ENCODE assay signal across 19 cellular contexts in the genomic region with DNA sequence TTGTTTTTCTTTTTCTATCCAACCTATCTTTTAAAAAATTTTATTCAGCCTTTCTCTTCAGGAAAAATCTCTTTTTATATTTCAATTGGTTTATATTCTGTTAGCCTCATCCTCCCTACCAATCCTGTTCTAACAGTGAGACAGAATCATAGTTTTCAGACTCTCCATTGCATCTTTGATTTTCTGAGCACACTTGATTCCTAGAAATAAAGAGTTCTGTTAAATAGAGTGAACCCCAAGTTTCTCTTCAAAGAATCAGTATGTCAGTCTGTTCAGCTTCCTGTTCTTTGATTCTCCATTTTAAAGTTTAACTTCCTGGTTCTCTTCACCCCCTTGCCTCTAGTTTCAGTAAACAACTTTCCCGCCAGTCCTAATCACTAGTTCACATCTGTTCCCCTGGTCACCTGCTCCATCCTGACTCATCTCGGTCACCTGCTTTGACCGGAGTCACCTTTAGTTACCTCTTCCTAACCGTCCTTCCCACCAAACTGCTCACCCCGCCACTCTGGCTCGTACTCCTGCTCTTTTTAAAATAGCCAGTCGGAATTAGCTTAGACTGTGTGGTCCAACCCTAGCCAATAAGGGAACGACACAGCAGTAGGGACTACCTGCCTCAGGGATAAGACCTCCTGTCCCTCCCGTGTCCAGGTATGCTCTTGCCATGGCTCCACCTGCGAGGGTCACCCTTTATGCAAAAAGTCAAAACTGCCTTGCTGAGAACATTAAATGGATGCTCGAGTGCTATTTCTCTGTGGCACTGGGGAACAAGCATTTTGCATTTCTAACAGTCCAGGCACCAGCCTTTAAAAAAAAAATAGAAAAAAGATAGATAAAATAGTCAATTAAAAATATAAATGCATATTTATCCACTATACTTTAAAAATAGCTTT. TPM values are rescaled to one million over a fixed set of nuclear protein-coding genes. Genes with fewer than 3 reads are reported as not detected.
DNase-seq lines count a peak whose midpoint lies in the region; ATAC-seq lines count a peak whose summit lies in the region.
"Had no signal": no experiment of that assay in that cellular context is flagged by ENCODE, and none has a peak within 500 bp of the region (broad histone marks: within the 10 kb centered on the region; RNA-seq: fewer than 3 reads in every experiment).

No MANE protein-coding gene starts in this region.

- POLR2A ChIA-PET in T-cell (lab: Charles Lee): no interaction called here

- intact Hi-C loops in activated naive CD4-positive, alpha-beta T cell treated with anti-CD3 and anti-CD28 coated beads for 36 hours (cut with micrococcal nuclease): no loop called here
- intact Hi-C loops in Right ventricle myocardium inferior (cut with DNase I) (no loop called here), right cardiac atrium (cut with DNase I) (no loop called here)

- H3K36me3 Mint-ChIP-seq in activated naive CD4-positive, alpha-beta T cell treated with anti-CD3 and anti-CD28 coated beads for 36 hours (ENCODE audit: low read depth): peaks cover 39% of the 10 kb centered on the region
- peaks cover 36% of the 10 kb centered on the region for H3K36me3 Mint-ChIP-seq in T-cell
- H3K36me3 Mint-ChIP-seq in central memory CD8-positive, alpha-beta T cell (ENCODE audit: insufficient read depth): peaks cover 17% of the 10 kb centered on the region

- H3K4me3 ChIP-seq in right cardiac atrium (ENCODE audit: low read length): no peak overlapping the region
- H3K4me3 ChIP-seq: cardiac muscle cell, esophagus squamous epithelium, left lung, transverse colon had no signal

- WGBS in right cardiac atrium: 97% methylated on average over 11 of the region's 11 CpGs

- H3K4me1 ChIP-seq in right cardiac atrium (ENCODE audit: control insufficient read depth, insufficient read depth, low read length): no peaks in the 10 kb centered on the region
- H3K4me1 ChIP-seq: esophagus squamous epithelium, left lung, transverse colon had no signal

- peaks cover 25% of the 10 kb centered on the region for H3K4me1 Mint-ChIP-seq in activated naive CD4-positive, alpha-beta T cell treated with anti-CD3 and anti-CD28 coated beads for 36 hours (ENCODE audit: low read depth)
- H3K4me1 Mint-ChIP-seq in T-cell: peaks cover 13 to 35% (median 23%) of the 10 kb centered on the region in 3 donors
- H3K4me1 Mint-ChIP-seq in central memory CD8-positive, alpha-beta T cell: peaks cover 8% of the 10 kb centered on the region
- peaks cover 26% of the 10 kb centered on the region for H3K4me1 Mint-ChIP-seq in stimulated activated naive CD8-positive, alpha-beta T cell treated with anti-CD3 and anti-CD28 coated beads, Interleukin-15, amount 100 ng/mL, for 72 hours

- H3K27me3 ChIP-seq in right cardiac atrium (ENCODE audit: control insufficient read depth, insufficient read depth): no peaks in the 10 kb centered on the region
- H3K27me3 ChIP-seq: cardiac muscle cell, esophagus squamous epithelium, left lung, transverse colon had no signal

- H3K9me3 ChIP-seq in right cardiac atrium (ENCODE audit: control insufficient read depth, low read length): no peaks in the 10 kb centered on the region
- H3K9me3 ChIP-seq: esophagus squamous epithelium, left lung, transverse colon had no signal

- CTCF ChIA-PET in activated naive CD4-positive, alpha-beta T cell treated with anti-CD3 and anti-CD28 coated beads for 36 hours (lab: Charles Lee): no interaction called here
- CTCF ChIA-PET in T-cell (lab: Charles Lee): no interaction called here

- peaks cover 10% of the 10 kb centered on the region for H3K9me3 Mint-ChIP-seq in activated naive CD4-positive, alpha-beta T cell treated with anti-CD3 and anti-CD28 coated beads for 36 hours
- H3K9me3 Mint-ChIP-seq in T-cell: peaks cover 0 to 15% (median 9%) of the 10 kb centered on the region in 3 donors
- peaks cover 6% of the 10 kb centered on the region for H3K9me3 Mint-ChIP-seq in central memory CD8-positive, alpha-beta T cell
- peaks cover 7 to 18% of the 10 kb centered on the region in 2 donors for H3K9me3 Mint-ChIP-seq in stimulated activated naive CD8-positive, alpha-beta T cell treated with anti-CD3 and anti-CD28 coated beads, Interleukin-15, amount 100 ng/mL, for 72 hours

- peak overlapping the region; percentile 79 for H3K27ac Mint-ChIP-seq in activated naive CD4-positive, alpha-beta T cell treated with anti-CD3 and anti-CD28 coated beads for 36 hours
- peak overlapping the region; percentile 83 to 90 for H3K27ac Mint-ChIP-seq in T-cell
- peak overlapping the region; percentile 59 for H3K27ac Mint-ChIP-seq in central memory CD8-positive, alpha-beta T cell (ENCODE audit: low read depth)
- H3K27ac Mint-ChIP-seq in stimulated activated naive CD8-positive, alpha-beta T cell treated with anti-CD3 and anti-CD28 coated beads, Interleukin-15, amount 100 ng/mL, for 72 hours: peak overlapping the region; percentile 86 to 91

- no peak overlapping the region for H3K27ac ChIP-seq in right cardiac atrium (ENCODE audit: low read length)
- H3K27ac ChIP-seq: cardiac muscle cell, esophagus squamous epithelium, left lung, transverse colon had no signal

- peak; percentile 14 for DNase-seq in activated naive CD4-positive, alpha-beta T cell treated with anti-CD3 and anti-CD28 coated beads for 36 hours
- no peak for DNase-seq in activated naive CD4-positive, alpha-beta T cell treated with Interleukin-2 at 50 U/mL for 16 hours
- DNase-seq in T-cell: peak in 1 of 34 experiments; percentile 1
- no peak for DNase-seq in central memory CD8-positive, alpha-beta T cell (ENCODE audit: low spot score in 2 of 2)
- no peak for DNase-seq in stimulated activated naive CD8-positive, alpha-beta T cell treated with anti-CD3 and anti-CD28 coated beads, Interleukin-15, amount 100 ng/mL, for 72 hours
- no peak for DNase-seq in Right ventricle myocardium inferior (ENCODE audit: missing footprints)
- no peak for DNase-seq in right cardiac atrium
- DNase-seq: ACHN; activated CD4-positive, CD25-positive, alpha-beta regulatory T cell; activated T-cell treated with anti-CD3 and anti-CD28 coated beads for 4 hours; esophagus squamous epithelium; KG1; left lung; NCI-H2029; Right ventricle myocardium superior; transverse colon had no signal

- H3K27me3 Mint-ChIP-seq in activated naive CD4-positive, alpha-beta T cell treated with anti-CD3 and anti-CD28 coated beads for 36 hours (ENCODE audit: low read depth): no peaks in the 10 kb centered on the region
- H3K27me3 Mint-ChIP-seq in T-cell: no peaks in the 10 kb centered on the region
- no peaks in the 10 kb centered on the region for H3K27me3 Mint-ChIP-seq in central memory CD8-positive, alpha-beta T cell
- no peaks in the 10 kb centered on the region for H3K27me3 Mint-ChIP-seq in stimulated activated naive CD8-positive, alpha-beta T cell treated with anti-CD3 and anti-CD28 coated beads, Interleukin-15, amount 100 ng/mL, for 72 hours

- peak; percentile 40 to 74 (median 51) for ATAC-seq in T-cell (replicated peaks in 1 of 4)
- ATAC-seq in central memory CD8-positive, alpha-beta T cell (replicated peaks; ENCODE audit: extremely low read depth, poor library complexity, severe bottlenecking): no peak
- ATAC-seq in stimulated activated naive CD8-positive, alpha-beta T cell treated with anti-CD3 and anti-CD28 coated beads, Interleukin-15, amount 100 ng/mL, for 72 hours: no peak
- ATAC-seq in Right ventricle myocardium inferior: no peak
- no peak for ATAC-seq in GM19351 (IDR thresholded peaks at IDR 0.05; ENCODE audit: unreplicated experiment)
- ATAC-seq in right cardiac atrium: no peak
- ATAC-seq: left lung had no signal

- no peak overlapping the region for H3K4me3 Mint-ChIP-seq in activated naive CD4-positive, alpha-beta T cell treated with anti-CD3 and anti-CD28 coated beads for 36 hours
- H3K4me3 Mint-ChIP-seq in T-cell: peak overlapping the region in 2 of 3 donors; percentile 7 to 66
- H3K4me3 Mint-ChIP-seq in central memory CD8-positive, alpha-beta T cell: no peak overlapping the region
- H3K4me3 Mint-ChIP-seq in stimulated activated naive CD8-positive, alpha-beta T cell treated with anti-CD3 and anti-CD28 coated beads, Interleukin-15, amount 100 ng/mL, for 72 hours: peak overlapping the region; percentile 13 to 29
- H3K4me3 Mint-ChIP-seq: CD14-positive monocyte had no signal

RNA-seq across cellular contexts. Expression of a gene that starts 48.4 kb away (rescaled TPM):
- total RNA-seq in activated naive CD4-positive, alpha-beta T cell treated with anti-CD3 and anti-CD28 coated beads for 36 hours: 10 to 100 TPM; 18.8 to 20.0 TPM
- total RNA-seq in T-cell (10 to 100 TPM; 41.9 to 58.6 (median 49.0) TPM), Right ventricle myocardium inferior (10.4 TPM), right cardiac atrium (10 to 100 TPM in 2 of 4 donors, 1 to 10 TPM in 2; 7.4 to 11.7 (median 10.1) TPM)
- polyA plus RNA-seq in right cardiac atrium: 10.9 TPM

RNA-seq across cellular contexts. Expression of a gene that starts 48.5 kb away (rescaled TPM):
- total RNA-seq in activated naive CD4-positive, alpha-beta T cell treated with anti-CD3 and anti-CD28 coated beads for 36 hours: 10 to 100 TPM; 27.1 to 27.4 TPM
- total RNA-seq in T-cell (10 to 100 TPM; 14.6 to 28.9 (median 26.4) TPM), Right ventricle myocardium inferior (9.2 TPM), right cardiac atrium (10 to 100 TPM in 1 of 4 donors, 1 to 10 TPM in 3; 7.7 to 10.1 (median 9.1) TPM)
- 11.0 TPM for polyA plus RNA-seq in right cardiac atrium

Comparison
In these comparisons a context has a peak if more than half of its experiments do, and no peak if none do; other contexts are left out.
1. H3K4me3 Mint-ChIP-seq: peak in T-cell (2 of 3) and stimulated activated naive CD8-positive, alpha-beta T cell treated with anti-CD3 and anti-CD28 coated beads, Interleukin-15, amount 100 ng/mL, for 72 hours (2 of 2); none in activated naive CD4-positive, alpha-beta T cell treated with anti-CD3 and anti-CD28 coated beads for 36 hours (single experiment) and central memory CD8-positive, alpha-beta T cell (single experiment).
2. ATAC-seq: peak in T-cell (4 of 4); none in central memory CD8-positive, alpha-beta T cell (single experiment), stimulated activated naive CD8-positive, alpha-beta T cell treated with anti-CD3 and anti-CD28 coated beads, Interleukin-15, amount 100 ng/mL, for 72 hours (single experiment), Right ventricle myocardium inferior (single experiment), GM19351 (single experiment) and right cardiac atrium (0 of 2).
3. Peak in every context shown above with its lines, with median percentiles within 50 percentile points of each other: H3K27ac Mint-ChIP-seq.